ENCODE assay signal across 9 cellular contexts in genomic region chr3:50260942-50261441, GRCh38. TPM values are rescaled to one million over a fixed set of nuclear protein-coding genes. Genes with fewer than 3 reads are reported as not detected.
A peak's percentile ranks its signal among the peaks of the same experiment; 100 is the strongest.
DNase-seq lines count a peak whose midpoint lies in the region; ATAC-seq and TF ChIP-seq lines count a peak whose summit lies in the region.
"Had no signal": no experiment of that assay in that cellular context is flagged by ENCODE, and none has a peak within 500 bp of the region (broad histone marks: within the 10 kb centered on the region; RNA-seq: fewer than 3 reads in every experiment).

No MANE protein-coding gene starts in this region.

- H3K27ac Mint-ChIP-seq in H9 = peak overlapping the region in 2 of 3 experiments; percentile 73 to 93; a peak in 5 of 7 replicates
- H3K27ac Mint-ChIP-seq in activated T-helper 1 cell treated with anti-CD3 and anti-CD28 coated beads, Interleukin-12 subunit alpha, Interleukin-12 subunit beta, Interleukin-2, Interleukin-4 antibody, amounts not matched to agents 30 ng/mL and 10 ng/mL and 1 ng/mL, durations not matched to agents 14 hours and 24 hours and 36 hours = peak overlapping the region; percentile 48
- H3K27ac Mint-ChIP-seq in stimulated activated effector memory CD8-positive, alpha-beta T cell treated with anti-CD3 and anti-CD28 coated beads, Interleukin-12 subunit alpha, Interleukin-12 subunit beta, amount 100 ng/mL, for 72 hours = peak overlapping the region; percentile 88

- no peak overlapping the region for H2BK20ac ChIP-seq in H9 (ENCODE audit: low read depth, low read length, poor library complexity, severe bottlenecking)

- no peak overlapping the region for H2BK120ac ChIP-seq in H9 (ENCODE audit: low read depth, low read length, poor library complexity, severe bottlenecking)

- H3K36me3 Mint-ChIP-seq in H9 (ENCODE audit: insufficient read depth in 1 of 3, low read depth in 3 of 3) = peaks cover 14 to 30% (median 29%) of the 10 kb centered on the region in 3 experiments; a peak in 6 of 7 replicates
- H3K36me3 Mint-ChIP-seq in activated T-helper 1 cell treated with anti-CD3 and anti-CD28 coated beads, Interleukin-12 subunit alpha, Interleukin-12 subunit beta, Interleukin-2, Interleukin-4 antibody, amounts not matched to agents 30 ng/mL and 10 ng/mL and 1 ng/mL, durations not matched to agents 14 hours and 24 hours and 36 hours (ENCODE audit: low read depth) = peaks cover 14% of the 10 kb centered on the region
- peaks cover 80% of the 10 kb centered on the region for H3K36me3 Mint-ChIP-seq in stimulated activated effector memory CD8-positive, alpha-beta T cell treated with anti-CD3 and anti-CD28 coated beads, Interleukin-12 subunit alpha, Interleukin-12 subunit beta, amount 100 ng/mL, for 72 hours

- H4K8ac ChIP-seq in H9 (replicated peaks; ENCODE audit: insufficient read length, low read depth, low read length) = no peak overlapping the region

- no peak for TF ChIP-seq CTCF in H9 (conservative IDR thresholded peaks at IDR 0.05)

- H3K14ac ChIP-seq in H9 (ENCODE audit: insufficient read depth, low read length) = peak overlapping the region; percentile 16; the same call in 1 of the 2 replicates

- H2BK5ac ChIP-seq in H9 (ENCODE audit: insufficient read length, low read length) = no peak overlapping the region

- H2AFZ ChIP-seq in H9 (ENCODE audit: low read length) = no peak overlapping the region

- H3K36me3 ChIP-seq in iPS-15b (ENCODE audit: control insufficient read depth, insufficient read depth, low read length) = peaks cover 26% of the 10 kb centered on the region

- H3T11ph ChIP-seq in H9 (ENCODE audit: low read length) = no peak overlapping the region

- no peak overlapping the region for H3K23ac ChIP-seq in H9 (ENCODE audit: insufficient read length, low read depth, low read length)

- no CpG with 5 or more reads among the region's 5 CpGs for WGBS in H9 (ENCODE audit: extremely low coverage, insufficient read length, low lambda C conversion rate)

- H3K4me3 ChIP-seq in iPS-15b (ENCODE audit: low read depth, low read length) = peak overlapping the region; percentile 49

- no peaks in the 10 kb centered on the region for H4K20me1 ChIP-seq in H9 (ENCODE audit: control insufficient read depth, insufficient read depth, insufficient read length)

- H2AK5ac ChIP-seq in H9 (ENCODE audit: insufficient read length, low read length) = no peak overlapping the region

- H4K5ac ChIP-seq in H9 (ENCODE audit: insufficient read length, low read depth, low read length) = no peak overlapping the region

- peaks cover 3% of the 10 kb centered on the region; the same call in 1 of the 2 replicates for H3K4me1 ChIP-seq in H9 (ENCODE audit: insufficient read depth, low read length)
- H3K4me1 ChIP-seq in iPS-15b (ENCODE audit: control insufficient read depth, insufficient read depth, low read length) = peaks cover 12% of the 10 kb centered on the region

- H3K23me2 ChIP-seq in H9 (ENCODE audit: insufficient read length, low read depth, low read length, poor library complexity, severe bottlenecking) = no peaks in the 10 kb centered on the region

- intact Hi-C loops in activated T-helper 1 cell treated with anti-CD3 and anti-CD28 coated beads, Interleukin-12 subunit alpha, Interleukin-12 subunit beta, Interleukin-2, Interleukin-4 antibody, amounts not matched to agents 30 ng/mL and 10 ng/mL and 1 ng/mL, durations not matched to agents 14 hours and 24 hours and 36 hours (cut with micrococcal nuclease) = loop anchor here (1.0 to 2.0 kb wide), 5 partner anchors 12 to 34 kb away; partner anchors contain the start of gene IFRD2

- peak overlapping the region; percentile 30 for H3K4me2 ChIP-seq in H9 (ENCODE audit: insufficient read depth, insufficient read length, low read length)

- no peak for ATAC-seq in stimulated activated effector memory CD8-positive, alpha-beta T cell treated with anti-CD3 and anti-CD28 coated beads, Interleukin-12 subunit alpha, Interleukin-12 subunit beta, amount 100 ng/mL, for 72 hours
- no peak for ATAC-seq in GM21786 (IDR thresholded peaks at IDR 0.05; ENCODE audit: unreplicated experiment)
- ATAC-seq in HG02642 (IDR thresholded peaks at IDR 0.05; ENCODE audit: poor library complexity, unreplicated experiment) = no peak
- ATAC-seq in HG03108 (IDR thresholded peaks at IDR 0.05; ENCODE audit: unreplicated experiment) = no peak

- no peaks in the 10 kb centered on the region for H3K79me2 ChIP-seq in H9 (ENCODE audit: insufficient read depth, low read length)

- no peaks in the 10 kb centered on the region for H3K9me3 ChIP-seq in H9 (ENCODE audit: control insufficient read depth, low read depth, low read length)
- H3K9me3 ChIP-seq in iPS-15b (ENCODE audit: control insufficient read depth, insufficient read depth, low read length) = no peaks in the 10 kb centered on the region

- H3K4me1 Mint-ChIP-seq in H9 = peaks cover 32 to 59% of the 10 kb centered on the region in 2 experiments
- no peaks in the 10 kb centered on the region for H3K4me1 Mint-ChIP-seq in activated T-helper 1 cell treated with anti-CD3 and anti-CD28 coated beads, Interleukin-12 subunit alpha, Interleukin-12 subunit beta, Interleukin-2, Interleukin-4 antibody, amounts not matched to agents 30 ng/mL and 10 ng/mL and 1 ng/mL, durations not matched to agents 14 hours and 24 hours and 36 hours (ENCODE audit: low read depth)
- peaks cover 12% of the 10 kb centered on the region for H3K4me1 Mint-ChIP-seq in stimulated activated effector memory CD8-positive, alpha-beta T cell treated with anti-CD3 and anti-CD28 coated beads, Interleukin-12 subunit alpha, Interleukin-12 subunit beta, amount 100 ng/mL, for 72 hours

- no peak overlapping the region for H2BK15ac ChIP-seq in H9 (ENCODE audit: low read depth, low read length)

- H3K9ac ChIP-seq in H9 (ENCODE audit: extremely low read depth, insufficient read length, low read length) (no peak overlapping the region), iPS-15b (ENCODE audit: low read depth, low read length) (peak overlapping the region; percentile 76)

- peak overlapping the region; percentile 57 to 70; a peak in 4 of 5 replicates for H3K4me3 Mint-ChIP-seq in H9
- peak overlapping the region; percentile 51 for H3K4me3 Mint-ChIP-seq in activated T-helper 1 cell treated with anti-CD3 and anti-CD28 coated beads, Interleukin-12 subunit alpha, Interleukin-12 subunit beta, Interleukin-2, Interleukin-4 antibody, amounts not matched to agents 30 ng/mL and 10 ng/mL and 1 ng/mL, durations not matched to agents 14 hours and 24 hours and 36 hours
- peak overlapping the region; percentile 66 for H3K4me3 Mint-ChIP-seq in stimulated activated effector memory CD8-positive, alpha-beta T cell treated with anti-CD3 and anti-CD28 coated beads, Interleukin-12 subunit alpha, Interleukin-12 subunit beta, amount 100 ng/mL, for 72 hours

- no peak for DNase-seq in H9
- no peak for DNase-seq in activated T-helper 1 cell treated with anti-CD3 and anti-CD28 coated beads, Interleukin-12 subunit alpha, Interleukin-12 subunit beta, Interleukin-2, Interleukin-4 antibody, amounts not matched to agents 30 ng/mL and 10 ng/mL and 1 ng/mL, durations not matched to agents 14 hours and 24 hours and 36 hours (ENCODE audit: low spot score)
- no peak for DNase-seq in stimulated activated effector memory CD8-positive, alpha-beta T cell treated with anti-CD3 and anti-CD28 coated beads, Interleukin-12 subunit alpha, Interleukin-12 subunit beta, amount 100 ng/mL, for 72 hours (ENCODE audit: low spot score in 2 of 2)
- no peak for DNase-seq in NCI-H2029 treated with DMSO at 0.1 percent for 48 hours (lab: John Stamatoyannopoulos, UW)

- no peak overlapping the region for H4K91ac ChIP-seq in H9 (ENCODE audit: insufficient read length, low read depth, low read length)

- no peaks in the 10 kb centered on the region for H3K79me1 ChIP-seq in H9 (ENCODE audit: insufficient read depth, low read depth, low read length, poor library complexity, severe bottlenecking)

- H3K4ac ChIP-seq in H9 (ENCODE audit: low read depth, low read length) = no peak overlapping the region

- no peak overlapping the region for H3K56ac ChIP-seq in H9 (ENCODE audit: insufficient read length, low read depth, low read length)

- peaks cover 1% of the 10 kb centered on the region; the same call in 1 of the 2 replicates for H3K27me3 Mint-ChIP-seq in H9 (ENCODE audit: low read depth)
- H3K27me3 Mint-ChIP-seq in activated T-helper 1 cell treated with anti-CD3 and anti-CD28 coated beads, Interleukin-12 subunit alpha, Interleukin-12 subunit beta, Interleukin-2, Interleukin-4 antibody, amounts not matched to agents 30 ng/mL and 10 ng/mL and 1 ng/mL, durations not matched to agents 14 hours and 24 hours and 36 hours (ENCODE audit: insufficient read depth) = peaks cover 3% of the 10 kb centered on the region

- no peak overlapping the region for H3K27ac ChIP-seq in H9 (ENCODE audit: insufficient read length, low read depth, low read length)

- H3K18ac ChIP-seq in H9 (ENCODE audit: insufficient read length, low read depth, low read length) = peak overlapping the region; percentile 93

- H2BK12ac ChIP-seq in H9 (ENCODE audit: insufficient read length, low read depth, low read length) = no peak overlapping the region

- H3K9me3 Mint-ChIP-seq in H9 = no peaks in the 10 kb centered on the region
- no peaks in the 10 kb centered on the region for H3K9me3 Mint-ChIP-seq in activated T-helper 1 cell treated with anti-CD3 and anti-CD28 coated beads, Interleukin-12 subunit alpha, Interleukin-12 subunit beta, Interleukin-2, Interleukin-4 antibody, amounts not matched to agents 30 ng/mL and 10 ng/mL and 1 ng/mL, durations not matched to agents 14 hours and 24 hours and 36 hours
- H3K9me3 Mint-ChIP-seq in stimulated activated effector memory CD8-positive, alpha-beta T cell treated with anti-CD3 and anti-CD28 coated beads, Interleukin-12 subunit alpha, Interleukin-12 subunit beta, amount 100 ng/mL, for 72 hours = no peaks in the 10 kb centered on the region

- H3K27me3 ChIP-seq in H9 (ENCODE audit: insufficient read depth, low read length) (no peaks in the 10 kb centered on the region), iPS-15b (ENCODE audit: control insufficient read depth, insufficient read depth, low read length) (no peaks in the 10 kb centered on the region)

RNA-seq across cellular contexts. Expression of gene SEMA3B, which starts 8.0 kb away (rescaled TPM):
- total RNA-seq in H9 (2021) = 4.4 and 6.4 TPM in 2 replicates
- total RNA-seq in activated T-helper 1 cell treated with anti-CD3 and anti-CD28 coated beads, Interleukin-12 subunit alpha, Interleukin-12 subunit beta, Interleukin-2, Interleukin-4 antibody, amounts not matched to agents 30 ng/mL and 10 ng/mL and 1 ng/mL, durations not matched to agents 14 hours and 24 hours and 36 hours = 0.49 and 1.0 TPM in 2 replicates

RNA-seq across cellular contexts. Expression of gene LSMEM2, which starts 17.9 kb away (rescaled TPM):
- total RNA-seq in H9 (2021) = 0.24 and 0.50 TPM in 2 replicates
- not detected in 2 replicates for total RNA-seq in activated T-helper 1 cell treated with anti-CD3 and anti-CD28 coated beads, Interleukin-12 subunit alpha, Interleukin-12 subunit beta, Interleukin-2, Interleukin-4 antibody, amounts not matched to agents 30 ng/mL and 10 ng/mL and 1 ng/mL, durations not matched to agents 14 hours and 24 hours and 36 hours
- total RNA-seq: T-helper 2 cell treated with Interferon-gamma antibody and Interleukin-4, amounts not matched to agents 100 ng/mL and 5 ng/mL, for 36 hours had no signal

RNA-seq across cellular contexts. Expression of gene GNAI2, which starts 25.0 kb away (rescaled TPM):
- 210 and 218 TPM in 2 replicates for total RNA-seq in H9 (2021)
- total RNA-seq in activated T-helper 1 cell treated with anti-CD3 and anti-CD28 coated beads, Interleukin-12 subunit alpha, Interleukin-12 subunit beta, Interleukin-2, Interleukin-4 antibody, amounts not matched to agents 30 ng/mL and 10 ng/mL and 1 ng/mL, durations not matched to agents 14 hours and 24 hours and 36 hours = 237 and 238 TPM in 2 replicates

RNA-seq across cellular contexts. Expression of gene IFRD2, which starts 31.2 kb away (rescaled TPM):
- total RNA-seq in H9 (2021) = 107 and 109 TPM in 2 replicates
- total RNA-seq in activated T-helper 1 cell treated with anti-CD3 and anti-CD28 coated beads, Interleukin-12 subunit alpha, Interleukin-12 subunit beta, Interleukin-2, Interleukin-4 antibody, amounts not matched to agents 30 ng/mL and 10 ng/mL and 1 ng/mL, durations not matched to agents 14 hours and 24 hours and 36 hours = 215 TPM in 2 replicates

RNA-seq across cellular contexts. Expression of gene HYAL3, which starts 38.2 kb away (rescaled TPM):
- 2.3 and 3.1 TPM in 2 replicates for total RNA-seq in H9 (2021)
- 7.9 and 8.0 TPM in 2 replicates for total RNA-seq in activated T-helper 1 cell treated with anti-CD3 and anti-CD28 coated beads, Interleukin-12 subunit alpha, Interleukin-12 subunit beta, Interleukin-2, Interleukin-4 antibody, amounts not matched to agents 30 ng/mL and 10 ng/mL and 1 ng/mL, durations not matched to agents 14 hours and 24 hours and 36 hours
